In genomic region chr2:86719637-86720540, GRCh38 we compare ENCODE assay signal across 8 cellular contexts. TPM values are rescaled to one million over a fixed set of nuclear protein-coding genes. Genes with fewer than 3 reads are reported as not detected.
DNase-seq lines count a peak whose midpoint lies in the region; ATAC-seq and TF ChIP-seq lines count a peak whose summit lies in the region.
"Not testable (repeated sequence)": the region's sequence is repeated elsewhere in the genome, so short reads cannot be mapped to it uniquely, and the experiment has no call there.

A gene with protein sequence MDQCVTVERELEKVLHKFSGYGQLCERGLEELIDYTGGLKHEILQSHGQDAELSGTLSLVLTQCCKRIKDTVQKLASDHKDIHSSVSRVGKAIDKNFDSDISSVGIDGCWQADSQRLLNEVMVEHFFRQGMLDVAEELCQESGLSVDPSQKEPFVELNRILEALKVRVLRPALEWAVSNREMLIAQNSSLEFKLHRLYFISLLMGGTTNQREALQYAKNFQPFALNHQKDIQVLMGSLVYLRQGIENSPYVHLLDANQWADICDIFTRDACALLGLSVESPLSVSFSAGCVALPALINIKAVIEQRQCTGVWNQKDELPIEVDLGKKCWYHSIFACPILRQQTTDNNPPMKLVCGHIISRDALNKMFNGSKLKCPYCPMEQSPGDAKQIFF (plus strand): TSS chr2:86720291. CDS start chr2:86720668, 377 bp downstream.

- DNase-seq in NCI-H1105 (lab: John Stamatoyannopoulos, UW) (peak; percentile 83), T-helper 1 cell (peak; percentile 83 to 93 (median 88)), head of caudate nucleus (peak; percentile 89 to 97 (median 93)), osteoblast (ENCODE audit: insufficient read length, low spot score, missing footprints) (peak; percentile 81), suprapubic skin (ENCODE audit: low spot score in 2 of 2) (peak; percentile 95)
- DNase-seq in activated naive CD8-positive, alpha-beta T cell treated with anti-CD3 and anti-CD28 coated beads, Interleukin-2, amount 50 U/mL, for 16 hours (ENCODE audit: low read depth, low spot score) = peak; percentile 83

- H3K79me2 ChIP-seq in osteoblast (ENCODE audit: insufficient read depth, low read length) = not testable (repeated sequence)

- peak; percentile 95 for ATAC-seq in HG02610 (IDR thresholded peaks at IDR 0.05; ENCODE audit: unreplicated experiment)

- not testable (repeated sequence) for H3K9me3 ChIP-seq in osteoblast (ENCODE audit: low read depth, low read length); suprapubic skin

- H2AFZ ChIP-seq in osteoblast (ENCODE audit: low read length) = peak within 1 kb of the TSS; percentile 56

- no CpG with 5 or more reads among the region's 95 CpGs for WGBS in suprapubic skin

- H3K36me3 ChIP-seq in osteoblast (ENCODE audit: insufficient read depth, low read length); suprapubic skin: not testable (repeated sequence)

- H3K27ac ChIP-seq in osteoblast (ENCODE audit: low read depth, low read length) (peak within 1 kb of the TSS; percentile 60), suprapubic skin (peak within 1 kb of the TSS; percentile 95)

- not testable (repeated sequence) for H3K4me1 ChIP-seq in osteoblast (ENCODE audit: insufficient read depth, low read length); suprapubic skin

- TF ChIP-seq POLR2A in suprapubic skin (IDR thresholded peaks at IDR 0.05) = peak in 1 of 2 donors; percentile 26

- TF ChIP-seq CTCF in osteoblast (IDR thresholded peaks at IDR 0.05; ENCODE audit: extremely low read depth, low read depth, low read length); suprapubic skin (IDR thresholded peaks at IDR 0.05): not testable (repeated sequence)

- not testable (repeated sequence) for TF ChIP-seq EP300 in suprapubic skin (IDR thresholded peaks at IDR 0.05)

- not testable (repeated sequence) for H3K27me3 ChIP-seq in osteoblast (ENCODE audit: insufficient read depth, low read length); suprapubic skin

- peak within 1 kb of the TSS; percentile 71 for H3K4me2 ChIP-seq in osteoblast (ENCODE audit: insufficient read depth, low read length)

- H4K20me1 ChIP-seq in osteoblast (ENCODE audit: insufficient read depth, low read length) = not testable (repeated sequence)

- H3K4me3 ChIP-seq in GM08714 (ENCODE audit: low read length) = peak within 1 kb of the TSS; percentile 71; the same call in 1 of the 2 replicates
- peak within 1 kb of the TSS; percentile 71 for H3K4me3 ChIP-seq in osteoblast (ENCODE audit: insufficient read depth, low read length)
- peak within 1 kb of the TSS; percentile 74 for H3K4me3 ChIP-seq in suprapubic skin

- intact Hi-C loops in head of caudate nucleus (cut with DNase I) = not testable (repeated sequence)

RNA-seq across cellular contexts. Expression of the gene that starts here (rescaled TPM):
- total RNA-seq in osteoblast (16.3 and 17.4 TPM in 2 replicates), suprapubic skin (10 to 100 TPM; 40.6 to 94.7 (median 68.5) TPM)

Comparison
In these comparisons a context has a peak if more than half of its experiments do, and no peak if none do; other contexts are left out.
1. Peak in every context shown above with its lines: DNase-seq, ATAC-seq, H3K4me3 ChIP-seq and H3K27ac ChIP-seq.